Comparison of ENCODE assay signal across 29 cellular contexts in genomic region chr5:6540111-6540830, GRCh38.
DNase-seq lines count a peak whose midpoint lies in the region; ATAC-seq, FAIRE-seq and TF ChIP-seq lines count a peak whose summit lies in the region.
"Had no signal": no experiment of that assay in that cellular context is flagged by ENCODE, and none has a peak within 500 bp of the region (broad histone marks: within the 10 kb centered on the region; RNA-seq: fewer than 3 reads in every experiment).

No MANE protein-coding gene starts in this region.

- peaks cover 10 to 20% of the 10 kb centered on the region in 2 donors for H3K27me3 Mint-ChIP-seq in T-cell
- H3K27me3 Mint-ChIP-seq: activated B cell treated with CpG ODN at 0.5 μM for 24 hours had no signal

- ATAC-seq in heart right ventricle (peak in 6 of 8 donors; percentile 63 to 94 (median 76)), right cardiac atrium (no peak), GM19452 (IDR thresholded peaks at IDR 0.05; ENCODE audit: unreplicated experiment) (no peak), T-cell (replicated peaks in 1 of 4) (no peak)
- ATAC-seq: activated naive CD4-positive, alpha-beta T cell treated with anti-CD3 and anti-CD28 coated beads, Interleukin-2, amount 50 U/mL, for 72 hours; activated T-helper 17 cell treated with anti-CD3 and anti-CD28 coated beads, Interleukin-2, amount 50 U/mL, for 72 hours; effector memory CD8-positive, alpha-beta T cell; esophagus mucosa had no signal

- POLR2A ChIA-PET in T-cell (lab: Charles Lee) = no interaction called here

- H3K27ac ChIP-seq in heart right ventricle = peak overlapping the region in 4 of 10 donors; percentile 51 to 67 (median 62)
- H3K27ac ChIP-seq in right cardiac atrium (ENCODE audit: low read length) = no peak overlapping the region
- H3K27ac ChIP-seq in muscle layer of colon (ENCODE audit: low read depth, low read length) = peak overlapping the region; percentile 21
- H3K27ac ChIP-seq: BLaER1 treated with 17β-estradiol and CSF1 and Interleukin-3, amounts not matched to agents 10 nM and 100 nM; HL-60 had no signal

- no peak overlapping the region for H3K4me3 Mint-ChIP-seq in T-cell
- H3K4me3 Mint-ChIP-seq: activated B cell treated with CpG ODN at 0.5 μM for 24 hours; activated T-helper 17 cell treated with anti-CD3 and anti-CD28 coated beads, Interleukin-2, amount 50 U/mL, for 72 hours; effector memory CD8-positive, alpha-beta T cell had no signal

- no peak overlapping the region for H3K9ac ChIP-seq in muscle layer of colon (ENCODE audit: low read length)
- H3K9ac ChIP-seq: BLaER1 treated with 17β-estradiol and CSF1 and Interleukin-3, amounts not matched to agents 10 nM and 100 nM had no signal

- no peaks in the 10 kb centered on the region for H3K36me3 ChIP-seq in heart right ventricle
- no peaks in the 10 kb centered on the region for H3K36me3 ChIP-seq in muscle layer of colon (ENCODE audit: insufficient read depth, low read length)
- H3K36me3 ChIP-seq: BLaER1 treated with 17β-estradiol and CSF1 and Interleukin-3, amounts not matched to agents 10 nM and 100 nM; HAP-1 had no signal

- no peaks in the 10 kb centered on the region for H3K9me3 Mint-ChIP-seq in T-cell
- H3K9me3 Mint-ChIP-seq: activated B cell treated with CpG ODN at 0.5 μM for 24 hours; activated naive CD4-positive, alpha-beta T cell treated with anti-CD3 and anti-CD28 coated beads, Interleukin-2, amount 50 U/mL, for 72 hours; activated T-helper 17 cell treated with anti-CD3 and anti-CD28 coated beads, Interleukin-2, amount 50 U/mL, for 72 hours; effector memory CD8-positive, alpha-beta T cell had no signal

- intact Hi-C loops in heart right ventricle (cut with DNase I) = no loop called here
- intact Hi-C loops in right cardiac atrium (cut with DNase I) = no loop called here

- WGBS in heart right ventricle, 2 donors = 74 to 75% methylated on average over 6 of the region's 6 CpGs
- 70% methylated on average over 6 of the region's 6 CpGs for WGBS in right cardiac atrium

- H3K4me3 ChIP-seq in heart right ventricle = no peak overlapping the region
- no peak overlapping the region for H3K4me3 ChIP-seq in right cardiac atrium (ENCODE audit: low read length)
- no peak overlapping the region for H3K4me3 ChIP-seq in muscle layer of colon (ENCODE audit: low read depth in 1 of 2, low read length in 2 of 2)
- H3K4me3 ChIP-seq: BLaER1 treated with 17β-estradiol and CSF1 and Interleukin-3, amounts not matched to agents 10 nM and 100 nM; HAP-1 had no signal

- CTCF ChIA-PET in T-cell (lab: Charles Lee) = no interaction called here

- H3K27me3 ChIP-seq in heart right ventricle (no peaks in the 10 kb centered on the region), right cardiac atrium (ENCODE audit: control insufficient read depth, insufficient read depth) (no peaks in the 10 kb centered on the region), muscle layer of colon (ENCODE audit: control insufficient read depth in 1 of 2, insufficient read depth in 2 of 2, low read length in 2 of 2) (no peaks in the 10 kb centered on the region)
- H3K27me3 ChIP-seq: BLaER1 treated with 17β-estradiol and CSF1 and Interleukin-3, amounts not matched to agents 10 nM and 100 nM had no signal

- H3K9me3 ChIP-seq in heart right ventricle = no peaks in the 10 kb centered on the region
- H3K9me3 ChIP-seq in right cardiac atrium (ENCODE audit: control insufficient read depth, low read length) = no peaks in the 10 kb centered on the region
- no peaks in the 10 kb centered on the region for H3K9me3 ChIP-seq in muscle layer of colon (ENCODE audit: low read length)
- H3K9me3 ChIP-seq: BLaER1 treated with 17β-estradiol and CSF1 and Interleukin-3, amounts not matched to agents 10 nM and 100 nM; HAP-1 had no signal

- no peaks in the 10 kb centered on the region for H3K4me1 Mint-ChIP-seq in T-cell
- H3K4me1 Mint-ChIP-seq: activated B cell treated with CpG ODN at 0.5 μM for 24 hours; activated T-helper 17 cell treated with anti-CD3 and anti-CD28 coated beads, Interleukin-2, amount 50 U/mL, for 72 hours had no signal

- DNase-seq in heart right ventricle = no peak
- no peak for DNase-seq in right cardiac atrium
- peak; percentile 8 for DNase-seq in astrocyte of the hippocampus (ENCODE audit: low read depth, low spot score)
- DNase-seq in urothelium cell line (ENCODE audit: low spot score) = no peak
- no peak for DNase-seq in SIG-M5 (lab: John Stamatoyannopoulos, UW)
- no peak for DNase-seq in T-cell
- DNase-seq: activated B cell treated with CpG ODN at 0.5 μM for 24 hours; COR-L47; DMS79; effector memory CD8-positive, alpha-beta T cell; hypothalamus; NCI-H1048; NCI-H1694 treated with DMSO at 0.1 percent for 48 hours; NCI-H226; NCI-H774; posterior cingulate gyrus; small intestine; stimulated activated CD4-positive, alpha-beta T cell treated with anti-CD3 and anti-CD28 coated beads, Interleukin-2, amount 100 ng/mL, for 24 hours had no signal

- no peak overlapping the region for H3K27ac Mint-ChIP-seq in T-cell
- H3K27ac Mint-ChIP-seq: activated B cell treated with CpG ODN at 0.5 μM for 24 hours; activated naive CD4-positive, alpha-beta T cell treated with anti-CD3 and anti-CD28 coated beads, Interleukin-2, amount 50 U/mL, for 72 hours; activated T-helper 17 cell treated with anti-CD3 and anti-CD28 coated beads, Interleukin-2, amount 50 U/mL, for 72 hours; effector memory CD8-positive, alpha-beta T cell had no signal

- peak; percentile 53 for FAIRE-seq in urothelium cell line (lab: Jason Lieb, UNC)
- FAIRE-seq: frontal cortex, GM12891, islet of Langerhans, small intestine had no signal

- H3K4me1 ChIP-seq in heart right ventricle = peaks cover 0 to 17% (median 0%) of the 10 kb centered on the region in 9 donors
- no peaks in the 10 kb centered on the region for H3K4me1 ChIP-seq in right cardiac atrium (ENCODE audit: control insufficient read depth, insufficient read depth, low read length)
- H3K4me1 ChIP-seq in muscle layer of colon (ENCODE audit: insufficient read depth, low read length) = peaks cover 36% of the 10 kb centered on the region
- H3K4me1 ChIP-seq: BLaER1 treated with 17β-estradiol and CSF1 and Interleukin-3, amounts not matched to agents 10 nM and 100 nM; HAP-1 had no signal

- no peaks in the 10 kb centered on the region for H3K36me3 Mint-ChIP-seq in T-cell
- H3K36me3 Mint-ChIP-seq: activated naive CD4-positive, alpha-beta T cell treated with anti-CD3 and anti-CD28 coated beads, Interleukin-2, amount 50 U/mL, for 72 hours had no signal

- TF ChIP-seq CTCF in heart right ventricle (IDR thresholded peaks at IDR 0.05) = no peak

Comparison
In these comparisons a context has a peak if more than half of its experiments do, and no peak if none do; other contexts are left out.
1. ATAC-seq: peak in heart right ventricle (6 of 8); none in right cardiac atrium (0 of 2), GM19452 (single experiment) and T-cell (0 of 4).